23 cellular contexts compared by ENCODE assay signal in the genomic region with DNA sequence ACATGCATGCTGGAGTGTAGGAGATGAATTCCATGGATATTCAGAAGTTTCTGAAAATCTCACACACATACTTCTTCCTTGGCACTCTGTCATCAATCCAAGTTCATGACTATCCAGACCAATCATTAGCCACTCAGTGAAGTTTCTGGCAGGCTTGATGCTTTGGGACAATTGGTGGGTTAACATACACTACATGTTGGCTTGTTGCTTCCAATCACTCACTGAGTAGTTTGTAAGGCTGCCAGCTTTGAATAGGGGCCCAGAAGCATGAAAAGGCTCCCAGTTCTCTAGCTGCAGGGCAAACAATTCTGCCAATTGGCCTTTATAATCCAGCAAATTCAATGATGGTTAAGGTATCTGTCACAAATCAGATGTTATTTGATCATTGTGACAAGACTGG.
"Had no signal": no experiment of that assay in that cellular context is flagged by ENCODE, and none has a peak within 500 bp of the region (broad histone marks: within the 10 kb centered on the region; RNA-seq: fewer than 3 reads in every experiment).

No MANE protein-coding gene starts in this region.

- DNase-seq: activated B cell treated with CpG ODN at 0.5 μM for 24 hours; activated CD4-positive, alpha-beta T cell treated with anti-CD3 and anti-CD28 coated beads, Interleukin-2, amount 50 U/mL, for 1 hour; activated CD8-positive, alpha-beta T cell treated with anti-CD3 and anti-CD28 coated beads for 36 hours; activated gamma-delta T cell treated with Interleukin-2 at 50 U/mL for 16 hours; activated naive CD4-positive, alpha-beta T cell treated with anti-CD3 and anti-CD28 coated beads, Interleukin-2, amount 50 U/mL, for 16 hours; activated T-cell treated with anti-CD3 and anti-CD28 coated beads, Interleukin-2, amount 50 U/mL, for 4 hours; amniotic stem cell; central memory CD4-positive, alpha-beta T cell; endodermal cell; foreskin melanocyte; left cardiac atrium; left ventricle myocardium superior; naive B cell; nephron progenitor cell; ovary; right cardiac atrium; stimulated activated CD4-positive, alpha-beta T cell treated with anti-CD3 and anti-CD28 coated beads, Interleukin-15, amount 100 ng/mL, for 24 hours; stimulated activated CD4-positive, alpha-beta T cell treated with anti-CD3 and anti-CD28 coated beads, Interleukin-2, amount 100 ng/mL, for 24 hours; stimulated activated naive B cell treated with anti-CD40 and anti-IgM and Interleukin-4, amounts not matched to agents 10 μg/mL and 1 μg/mL and 100 μg/mL, for 72 hours; T-helper 1 cell; testis; transverse colon had no signal

- H3K27ac ChIP-seq: esophagus muscularis mucosa, ovary, testis, transverse colon had no signal

- H3K36me3 ChIP-seq: esophagus muscularis mucosa, ovary, transverse colon had no signal

- H3K27me3 ChIP-seq: esophagus muscularis mucosa, ovary, testis, transverse colon had no signal

- H3K4me1 ChIP-seq: esophagus muscularis mucosa, testis, transverse colon had no signal

- H3K4me3 ChIP-seq: esophagus muscularis mucosa, ovary, testis, transverse colon had no signal

- H3K9me3 ChIP-seq: ovary, testis had no signal
